22 cellular contexts compared by ENCODE assay signal in the genomic region with DNA sequence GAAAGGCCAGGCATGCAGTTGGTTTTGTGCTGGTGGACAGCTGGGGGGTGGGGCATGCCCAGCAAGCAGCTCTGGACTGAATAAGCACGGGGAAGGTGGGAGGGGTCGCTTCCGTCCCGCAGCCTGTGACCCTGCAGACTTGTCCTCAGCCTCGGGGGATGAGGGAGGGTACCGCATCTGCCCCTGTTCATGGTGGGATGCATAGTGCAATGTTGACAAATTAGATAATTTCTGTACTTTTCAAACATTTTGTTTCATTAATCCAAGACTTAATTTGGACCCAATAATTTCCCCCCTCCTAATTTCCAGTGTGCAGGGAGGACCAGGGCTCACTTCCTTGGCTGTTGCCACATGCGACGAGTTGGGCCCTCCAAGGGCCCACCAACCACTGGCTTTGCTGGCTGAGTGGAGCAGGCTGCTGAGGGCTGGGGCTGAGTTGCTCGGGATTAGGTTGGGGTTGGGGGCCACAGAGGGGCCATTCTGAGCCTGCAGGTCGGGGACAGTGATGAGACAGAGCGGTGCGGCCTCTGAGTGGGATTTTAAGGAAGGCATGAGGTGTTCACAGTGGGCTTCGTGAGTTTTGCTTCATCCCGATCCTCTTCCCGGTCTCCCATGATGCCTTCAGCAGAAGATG. TPM values are rescaled to one million over a fixed set of nuclear protein-coding genes. Genes with fewer than 3 reads are reported as not detected.
DNase-seq lines count a peak whose midpoint lies in the region; ATAC-seq and TF ChIP-seq lines count a peak whose summit lies in the region.
"Had no signal": no experiment of that assay in that cellular context is flagged by ENCODE, and none has a peak within 500 bp of the region (broad histone marks: within the 10 kb centered on the region; RNA-seq: fewer than 3 reads in every experiment).

No MANE protein-coding gene starts in this region.

- ATAC-seq in stimulated activated naive B cell treated with anti-CD40 and anti-IgM and Interleukin-4, amounts not matched to agents 10 μg/mL and 1 μg/mL and 100 μg/mL, for 72 hours (replicated peaks), result no peak
- ATAC-seq in HG02870 (IDR thresholded peaks at IDR 0.05; ENCODE audit: unreplicated experiment), result no peak
- ATAC-seq: GM23338, HCT116, PC-3 had no signal

- TF ChIP-seq CTCF in endodermal cell (conservative IDR thresholded peaks at IDR 0.05) (no peak), neural progenitor cell (IDR thresholded peaks at IDR 0.05) (no peak)

- H3K36me3 Mint-ChIP-seq in T-helper 1 cell treated with Interleukin-12 subunit alpha and Interleukin-12 subunit beta and Interleukin-4 antibody, amounts not matched to agents 30 μg/mL and 1 μg/mL, for 36 hours (ENCODE audit: low read depth), result no peaks in the 10 kb centered on the region
- no peaks in the 10 kb centered on the region for H3K36me3 Mint-ChIP-seq in endodermal cell (ENCODE audit: low read depth)
- no peaks in the 10 kb centered on the region for H3K36me3 Mint-ChIP-seq in neural progenitor cell
- H3K36me3 Mint-ChIP-seq in stimulated activated naive B cell treated with anti-CD40 and anti-IgM and Interleukin-4, amounts not matched to agents 10 μg/mL and 1 μg/mL and 100 μg/mL, for 72 hours, result peaks cover 2 to 6% of the 10 kb centered on the region in 2 donors
- H3K36me3 Mint-ChIP-seq: CD8-positive, alpha-beta memory T cell had no signal

- H3K9ac ChIP-seq in endodermal cell (ENCODE audit: extremely low read depth, low read length, poor library complexity, severe bottlenecking) (no peak overlapping the region), neural progenitor cell (no peak overlapping the region)

- no peak overlapping the region for H3K4me2 ChIP-seq in neural progenitor cell
- H3K4me2 ChIP-seq: GM23338 had no signal

- peaks cover 19% of the 10 kb centered on the region for H3K4me1 Mint-ChIP-seq in T-helper 1 cell treated with Interleukin-12 subunit alpha and Interleukin-12 subunit beta and Interleukin-4 antibody, amounts not matched to agents 30 μg/mL and 1 μg/mL, for 36 hours (ENCODE audit: low read depth)
- peaks cover 9% of the 10 kb centered on the region for H3K4me1 Mint-ChIP-seq in endodermal cell
- H3K4me1 Mint-ChIP-seq in neural progenitor cell, result peaks cover 21% of the 10 kb centered on the region
- peaks cover 62 to 89% of the 10 kb centered on the region in 2 donors for H3K4me1 Mint-ChIP-seq in stimulated activated naive B cell treated with anti-CD40 and anti-IgM and Interleukin-4, amounts not matched to agents 10 μg/mL and 1 μg/mL and 100 μg/mL, for 72 hours

- H3K4me3 Mint-ChIP-seq in T-helper 1 cell treated with Interleukin-12 subunit alpha and Interleukin-12 subunit beta and Interleukin-4 antibody, amounts not matched to agents 30 μg/mL and 1 μg/mL, for 36 hours, result no peak overlapping the region
- no peak overlapping the region for H3K4me3 Mint-ChIP-seq in endodermal cell
- no peak overlapping the region for H3K4me3 Mint-ChIP-seq in neural progenitor cell
- peak overlapping the region in 1 of 2 donors; percentile 29 for H3K4me3 Mint-ChIP-seq in stimulated activated naive B cell treated with anti-CD40 and anti-IgM and Interleukin-4, amounts not matched to agents 10 μg/mL and 1 μg/mL and 100 μg/mL, for 72 hours
- H3K4me3 Mint-ChIP-seq: GM23338 had no signal

- H3K9me3 ChIP-seq in endodermal cell (ENCODE audit: control insufficient read depth, low read length) (no peaks in the 10 kb centered on the region), neural progenitor cell (ENCODE audit: low read depth) (no peaks in the 10 kb centered on the region)

- peaks cover 6% of the 10 kb centered on the region for H3F3A ChIP-seq in neural progenitor cell (ENCODE audit: low read depth)

- DNase-seq in T-helper 1 cell, result no peak
- DNase-seq in endodermal cell, result peak; percentile 30
- no peak for DNase-seq in neural progenitor cell (ENCODE audit: low spot score)
- no peak for DNase-seq in stimulated activated naive B cell treated with anti-CD40 and anti-IgM and Interleukin-4, amounts not matched to agents 10 μg/mL and 1 μg/mL and 100 μg/mL, for 72 hours
- DNase-seq in pons (ENCODE audit: low spot score), result no peak
- DNase-seq in activated effector memory CD4-positive, alpha-beta T cell treated with Interleukin-2 at 50 U/mL for 16 hours, result no peak
- DNase-seq: ACHN; C1 segment of cervical spinal cord; CD8-positive, alpha-beta memory T cell; KBM-7; NCI-H1092; NCI-H1436; NCI-H187 treated with DMSO at 0.1 percent for 48 hours; NCI-H2107; NCI-H446 treated with DMSO at 0.1 percent for 48 hours; NCI-H526 treated with DMSO at 0.1 percent for 48 hours; PC-3 had no signal

- WGBS in endodermal cell (ENCODE audit: insufficient coverage in 1 of 2, insufficient read length in 1 of 2), 2 experiments, result 87 to 100% methylated on average over 5 to 15 of the region's 15 CpGs

- no peaks in the 10 kb centered on the region for H4K20me1 ChIP-seq in neural progenitor cell (ENCODE audit: low read depth)

- H3K27me3 ChIP-seq in endodermal cell (ENCODE audit: control insufficient read depth, insufficient read depth, low read length, poor library complexity, severe bottlenecking) (no peaks in the 10 kb centered on the region), neural progenitor cell (no peaks in the 10 kb centered on the region)

- H3K36me3 ChIP-seq in endodermal cell (ENCODE audit: control insufficient read depth, insufficient read depth, low read length) (no peaks in the 10 kb centered on the region), neural progenitor cell (no peaks in the 10 kb centered on the region)

- H2AFZ ChIP-seq in neural progenitor cell (replicated peaks), result peak overlapping the region; percentile 47
- H2AFZ ChIP-seq: GM23338 had no signal

- no peak overlapping the region for H3K4me3 ChIP-seq in endodermal cell (ENCODE audit: low read length)
- no peak overlapping the region for H3K4me3 ChIP-seq in neural progenitor cell
- H3K4me3 ChIP-seq: GM23338 had no signal

- H3K27me3 Mint-ChIP-seq in T-helper 1 cell treated with Interleukin-12 subunit alpha and Interleukin-12 subunit beta and Interleukin-4 antibody, amounts not matched to agents 30 μg/mL and 1 μg/mL, for 36 hours (ENCODE audit: low read depth), result peaks cover 3% of the 10 kb centered on the region
- H3K27me3 Mint-ChIP-seq in endodermal cell (ENCODE audit: insufficient read depth) (peaks cover 3% of the 10 kb centered on the region), neural progenitor cell (ENCODE audit: insufficient read depth, low read depth) (peaks cover 3% of the 10 kb centered on the region)
- no peaks in the 10 kb centered on the region for H3K27me3 Mint-ChIP-seq in stimulated activated naive B cell treated with anti-CD40 and anti-IgM and Interleukin-4, amounts not matched to agents 10 μg/mL and 1 μg/mL and 100 μg/mL, for 72 hours
- H3K27me3 Mint-ChIP-seq: CD8-positive, alpha-beta memory T cell had no signal

- H3K4me1 ChIP-seq in endodermal cell (ENCODE audit: control insufficient read depth, insufficient read depth, low read length), result no peaks in the 10 kb centered on the region
- H3K4me1 ChIP-seq in neural progenitor cell, result peaks cover 7% of the 10 kb centered on the region

- H3K79me2 ChIP-seq in neural progenitor cell (ENCODE audit: low read depth), result no peaks in the 10 kb centered on the region

- H3K27ac Mint-ChIP-seq in T-helper 1 cell treated with Interleukin-12 subunit alpha and Interleukin-12 subunit beta and Interleukin-4 antibody, amounts not matched to agents 30 μg/mL and 1 μg/mL, for 36 hours, result peak overlapping the region; percentile 15
- H3K27ac Mint-ChIP-seq in endodermal cell (no peak overlapping the region), neural progenitor cell (peak overlapping the region; percentile 42)
- peak overlapping the region; percentile 39 for H3K27ac Mint-ChIP-seq in stimulated activated naive B cell treated with anti-CD40 and anti-IgM and Interleukin-4, amounts not matched to agents 10 μg/mL and 1 μg/mL and 100 μg/mL, for 72 hours
- H3K27ac Mint-ChIP-seq: GM23338 had no signal

- no peak overlapping the region for H3K27ac ChIP-seq in endodermal cell (ENCODE audit: low read depth, low read length)
- no peak overlapping the region for H3K27ac ChIP-seq in neural progenitor cell
- H3K27ac ChIP-seq: 22Rv1 had no signal

- H3K9me3 Mint-ChIP-seq in T-helper 1 cell treated with Interleukin-12 subunit alpha and Interleukin-12 subunit beta and Interleukin-4 antibody, amounts not matched to agents 30 μg/mL and 1 μg/mL, for 36 hours, result no peaks in the 10 kb centered on the region
- no peaks in the 10 kb centered on the region for H3K9me3 Mint-ChIP-seq in endodermal cell
- no peaks in the 10 kb centered on the region for H3K9me3 Mint-ChIP-seq in neural progenitor cell
- H3K9me3 Mint-ChIP-seq in stimulated activated naive B cell treated with anti-CD40 and anti-IgM and Interleukin-4, amounts not matched to agents 10 μg/mL and 1 μg/mL and 100 μg/mL, for 72 hours, result peaks cover 4 to 5% of the 10 kb centered on the region in 2 donors
- H3K9me3 Mint-ChIP-seq: GM23338 had no signal

RNA-seq across cellular contexts. Expression of gene TRAF3, which starts 6.2 kb away (rescaled TPM):
- 10 to 100 TPM; 16.7 to 23.8 TPM for total RNA-seq in endodermal cell
- polyA plus RNA-seq in endodermal cell (2013, experiment 1 of 2), result 17.5 TPM
- polyA plus RNA-seq in endodermal cell (2013, experiment 2 of 2), result 18.9 TPM
- total RNA-seq in neural progenitor cell (ENCODE audit: low replicate concordance), result 15.7 and 18.1 TPM in 2 replicates
